ENCODE assay signal across 13 cellular contexts in genomic region chr11:72583616-72584292, GRCh38.
DNase-seq lines count a peak whose midpoint lies in the region; ATAC-seq and TF ChIP-seq lines count a peak whose summit lies in the region.
"Had no signal": no experiment of that assay in that cellular context is flagged by ENCODE, and none has a peak within 500 bp of the region (broad histone marks: within the 10 kb centered on the region; RNA-seq: fewer than 3 reads in every experiment).

No MANE protein-coding gene starts in this region.

- peak overlapping the region; percentile 37; the same call in 1 of the 2 replicates for H3K4me3 ChIP-seq in iPS DF 6.9 (ENCODE audit: low read length)
- H3K4me3 ChIP-seq in sigmoid colon, result no peak overlapping the region
- H3K4me3 ChIP-seq: A549 had no signal

- TF ChIP-seq EP300 in sigmoid colon (IDR thresholded peaks at IDR 0.05), result no peak

- intact Hi-C loops in activated T-helper 1 cell treated with anti-CD3 and anti-CD28 coated beads, Interleukin-12 subunit alpha, Interleukin-12 subunit beta, Interleukin-2, Interleukin-4 antibody, amounts not matched to agents 30 ng/mL and 10 ng/mL and 1 ng/mL, durations not matched to agents 14 hours and 24 hours and 36 hours (cut with micrococcal nuclease), result no loop called here
- intact Hi-C loops in sigmoid colon (cut with DNase I), result loop anchor here (10.0 kb wide), 1 partner anchor 211 kb away; the partner anchor contains the start of gene STARD10

- H3K27me3 Mint-ChIP-seq in activated T-cell treated with anti-CD3 and anti-CD28 coated beads, Interleukin-2, amount 50 U/mL, for 24 hours, result peaks cover 24% of the 10 kb centered on the region
- H3K27me3 Mint-ChIP-seq in activated T-helper 1 cell treated with anti-CD3 and anti-CD28 coated beads, Interleukin-12 subunit alpha, Interleukin-12 subunit beta, Interleukin-2, Interleukin-4 antibody, amounts not matched to agents 30 ng/mL and 10 ng/mL and 1 ng/mL, durations not matched to agents 14 hours and 24 hours and 36 hours (ENCODE audit: insufficient read depth), result peaks cover 30% of the 10 kb centered on the region

- H3K27ac Mint-ChIP-seq in activated T-cell treated with anti-CD3 and anti-CD28 coated beads, Interleukin-2, amount 50 U/mL, for 24 hours, result no peak overlapping the region
- H3K27ac Mint-ChIP-seq in activated T-helper 1 cell treated with anti-CD3 and anti-CD28 coated beads, Interleukin-12 subunit alpha, Interleukin-12 subunit beta, Interleukin-2, Interleukin-4 antibody, amounts not matched to agents 30 ng/mL and 10 ng/mL and 1 ng/mL, durations not matched to agents 14 hours and 24 hours and 36 hours, result no peak overlapping the region

- no peaks in the 10 kb centered on the region for H3K9me3 Mint-ChIP-seq in activated T-cell treated with anti-CD3 and anti-CD28 coated beads, Interleukin-2, amount 50 U/mL, for 24 hours
- H3K9me3 Mint-ChIP-seq in activated T-helper 1 cell treated with anti-CD3 and anti-CD28 coated beads, Interleukin-12 subunit alpha, Interleukin-12 subunit beta, Interleukin-2, Interleukin-4 antibody, amounts not matched to agents 30 ng/mL and 10 ng/mL and 1 ng/mL, durations not matched to agents 14 hours and 24 hours and 36 hours, result no peaks in the 10 kb centered on the region

- WGBS in iPS DF 6.9 (ENCODE audit: insufficient coverage, insufficient read length), result no CpG with 5 or more reads among the region's 22 CpGs
- 70 to 78% methylated on average over 22 of the region's 22 CpGs for WGBS in sigmoid colon, 2 donors

- peaks cover 17% of the 10 kb centered on the region; the same call in 1 of the 2 replicates for H3K27me3 ChIP-seq in iPS DF 6.9 (ENCODE audit: control insufficient read depth, insufficient read depth, low read length)
- H3K27me3 ChIP-seq in sigmoid colon, result no peaks in the 10 kb centered on the region

- DNase-seq in activated T-cell treated with anti-CD3 and anti-CD28 coated beads, Interleukin-2, amount 50 U/mL, for 24 hours, result no peak
- no peak for DNase-seq in activated T-cell treated with anti-CD3 and anti-CD28 coated beads, Interleukin-2, amount 50 U/mL, for 1 hour
- DNase-seq in activated T-helper 1 cell treated with anti-CD3 and anti-CD28 coated beads, Interleukin-12 subunit alpha, Interleukin-12 subunit beta, Interleukin-2, Interleukin-4 antibody, amounts not matched to agents 30 ng/mL and 10 ng/mL and 1 ng/mL, durations not matched to agents 14 hours and 24 hours and 36 hours (ENCODE audit: low spot score), result no peak
- no peak for DNase-seq in iPS DF 6.9 (ENCODE audit: low read depth, low spot score)
- peak; percentile 63 for DNase-seq in sigmoid colon
- no peak for DNase-seq in erythroblast (lab: John Stamatoyannopoulos, UW)
- no peak for DNase-seq in D341Med (ENCODE audit: low spot score)
- DNase-seq: islet precursor cell, NCI-H1048, NCI-H510A had no signal

- H3K36me3 Mint-ChIP-seq in activated T-cell treated with anti-CD3 and anti-CD28 coated beads, Interleukin-2, amount 50 U/mL, for 24 hours (ENCODE audit: low read depth), result no peaks in the 10 kb centered on the region
- no peaks in the 10 kb centered on the region for H3K36me3 Mint-ChIP-seq in activated T-helper 1 cell treated with anti-CD3 and anti-CD28 coated beads, Interleukin-12 subunit alpha, Interleukin-12 subunit beta, Interleukin-2, Interleukin-4 antibody, amounts not matched to agents 30 ng/mL and 10 ng/mL and 1 ng/mL, durations not matched to agents 14 hours and 24 hours and 36 hours (ENCODE audit: low read depth)

- no peak for TF ChIP-seq CTCF in sigmoid colon (IDR thresholded peaks at IDR 0.05)

- H3K36me3 ChIP-seq in iPS DF 6.9 (ENCODE audit: control insufficient read depth, insufficient read depth, low read length) (no peaks in the 10 kb centered on the region), sigmoid colon (peaks cover 0 to 63% (median 34%) of the 10 kb centered on the region in 4 donors)
- H3K36me3 ChIP-seq: breast epithelium had no signal

- H3K27ac ChIP-seq in iPS DF 6.9 (ENCODE audit: low read length), result no peak overlapping the region
- no peak overlapping the region for H3K27ac ChIP-seq in sigmoid colon
- H3K27ac ChIP-seq: A549, breast epithelium had no signal

- H3K9me3 ChIP-seq in iPS DF 6.9 (ENCODE audit: control insufficient read depth, insufficient read depth, low read length) (no peaks in the 10 kb centered on the region), sigmoid colon (no peaks in the 10 kb centered on the region)
- H3K9me3 ChIP-seq: A549, breast epithelium had no signal

- peaks cover 19% of the 10 kb centered on the region for H3K4me1 Mint-ChIP-seq in activated T-cell treated with anti-CD3 and anti-CD28 coated beads, Interleukin-2, amount 50 U/mL, for 24 hours (ENCODE audit: low read depth)
- peaks cover 26% of the 10 kb centered on the region for H3K4me1 Mint-ChIP-seq in activated T-helper 1 cell treated with anti-CD3 and anti-CD28 coated beads, Interleukin-12 subunit alpha, Interleukin-12 subunit beta, Interleukin-2, Interleukin-4 antibody, amounts not matched to agents 30 ng/mL and 10 ng/mL and 1 ng/mL, durations not matched to agents 14 hours and 24 hours and 36 hours (ENCODE audit: low read depth)

- peaks cover 4% of the 10 kb centered on the region; the same call in 1 of the 2 replicates for H3K4me1 ChIP-seq in iPS DF 6.9 (ENCODE audit: control insufficient read depth, insufficient read depth, low read length)
- peaks cover 0 to 7% (median 0%) of the 10 kb centered on the region in 4 donors for H3K4me1 ChIP-seq in sigmoid colon
- H3K4me1 ChIP-seq: A549 had no signal

- peak overlapping the region; percentile 16 for H3K4me3 Mint-ChIP-seq in activated T-cell treated with anti-CD3 and anti-CD28 coated beads, Interleukin-2, amount 50 U/mL, for 24 hours
- H3K4me3 Mint-ChIP-seq in activated T-helper 1 cell treated with anti-CD3 and anti-CD28 coated beads, Interleukin-12 subunit alpha, Interleukin-12 subunit beta, Interleukin-2, Interleukin-4 antibody, amounts not matched to agents 30 ng/mL and 10 ng/mL and 1 ng/mL, durations not matched to agents 14 hours and 24 hours and 36 hours, result peak overlapping the region; percentile 50

- ATAC-seq in GM21360 (IDR thresholded peaks at IDR 0.05; ENCODE audit: unreplicated experiment), result no peak
- ATAC-seq: A549 had no signal

- TF ChIP-seq POLR2A in sigmoid colon (IDR thresholded peaks at IDR 0.05) (no peak), erythroblast (IDR thresholded peaks at IDR 0.05; ENCODE audit: low read length) (no peak)
